ENCODE assay signal across 13 cellular contexts in the genomic region with DNA sequence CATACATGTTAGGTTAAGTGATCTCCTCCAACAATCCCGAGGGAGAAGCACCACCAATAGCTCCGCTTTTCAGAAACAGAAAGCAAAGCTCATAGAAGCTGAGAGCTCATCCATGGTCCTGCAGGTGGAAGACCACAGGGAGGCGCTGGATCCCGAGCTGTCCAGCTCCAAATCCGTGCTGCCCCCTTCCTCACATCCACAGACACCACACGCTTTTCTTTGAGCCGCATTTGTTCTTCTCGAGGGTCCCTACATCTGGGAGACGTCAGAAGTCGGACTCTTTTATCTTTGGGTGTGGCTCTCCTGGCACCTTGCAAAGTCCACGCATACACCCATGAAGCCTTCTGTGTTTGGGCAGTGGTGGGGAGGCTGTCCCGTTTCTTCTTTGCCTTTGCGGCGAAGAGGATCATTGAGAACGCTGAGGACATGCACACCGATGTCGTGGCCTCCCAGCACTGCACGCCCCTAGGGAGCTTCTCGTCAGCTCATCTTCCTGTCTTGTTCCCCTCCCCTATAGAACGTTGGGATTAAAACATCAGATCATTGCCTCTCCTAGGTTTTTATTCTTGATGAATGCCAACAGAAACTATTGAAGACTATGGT.
DNase-seq lines count a peak whose midpoint lies in the region; ATAC-seq, FAIRE-seq and TF ChIP-seq lines count a peak whose summit lies in the region.
"Had no signal": no experiment of that assay in that cellular context is flagged by ENCODE, and none has a peak within 500 bp of the region (broad histone marks: within the 10 kb centered on the region; RNA-seq: fewer than 3 reads in every experiment).

No MANE protein-coding gene starts in this region.

- no peaks in the 10 kb centered on the region for H3K27me3 ChIP-seq in mammary epithelial cell (ENCODE audit: insufficient read depth, low read length)

- no peak overlapping the region for H2AFZ ChIP-seq in mammary epithelial cell (ENCODE audit: low read depth, low read length)
- H2AFZ ChIP-seq: parathyroid adenoma had no signal

- intact Hi-C loops in mammary epithelial cell (cut with micrococcal nuclease), result no loop called here

- in situ Hi-C loops in mammary epithelial cell (cut with MboI; ENCODE audit: low sequenced_read_pairs in 2 of 2), result no loop called here

- no peaks in the 10 kb centered on the region for H4K20me1 ChIP-seq in mammary epithelial cell (ENCODE audit: insufficient read depth, low read length)

- no peak overlapping the region for H3K4me2 ChIP-seq in mammary epithelial cell (ENCODE audit: insufficient read depth, low read depth, low read length)

- H3K4me3 ChIP-seq in mammary epithelial cell (replicated peaks in 1 of 3; ENCODE audit: insufficient read depth in 1 of 3, low read depth in 2 of 3, low read length in 3 of 3), result no peak overlapping the region
- H3K4me3 ChIP-seq: suprapubic skin had no signal

- no peak overlapping the region for H3K27ac ChIP-seq in mammary epithelial cell (ENCODE audit: insufficient read depth, low read depth, low read length)
- H3K27ac ChIP-seq: parathyroid adenoma, suprapubic skin had no signal

- no peak overlapping the region for H3K9ac ChIP-seq in mammary epithelial cell (ENCODE audit: insufficient read depth, low read length)
- H3K9ac ChIP-seq: parathyroid adenoma had no signal

- BruUV-seq in mammary epithelial cell (replicated peaks; lab: Mats Ljungman, UMichigan), result no TSS peak

- no peaks in the 10 kb centered on the region for H3K79me2 ChIP-seq in mammary epithelial cell (ENCODE audit: insufficient read depth, low read length)
- H3K79me2 ChIP-seq: parathyroid adenoma had no signal

- WGBS in mammary epithelial cell (ENCODE audit: low coverage, missing lambda C conversion rate), result 40% methylated on average over 18 of the region's 20 CpGs

- TF ChIP-seq CTCF in mammary epithelial cell (conservative IDR thresholded peaks at IDR 0.05 in 1 of 2, IDR thresholded peaks at IDR 0.05 in 1 of 2; ENCODE audit: extremely low read depth in 1 of 2, insufficient read depth in 1 of 2, low read depth in 1 of 2, low read length in 2 of 2), result no peak

- TF ChIP-seq POLR2A in H54 (IDR thresholded peaks at IDR 0.05; ENCODE audit: low read depth, low read length), result no peak

- dilution Hi-C loops in mammary epithelial cell (cut with HindIII; ENCODE audit: low sequenced_read_pairs), result no loop called here

- no peaks in the 10 kb centered on the region for H3K36me3 ChIP-seq in mammary epithelial cell (ENCODE audit: insufficient read depth, low read length)
- H3K36me3 ChIP-seq: suprapubic skin had no signal

- peaks cover 17% of the 10 kb centered on the region for H3K9me3 ChIP-seq in mammary epithelial cell (replicated peaks; ENCODE audit: insufficient read depth, low read length)
- H3K9me3 ChIP-seq: suprapubic skin had no signal

- H3K4me1 ChIP-seq in mammary epithelial cell (ENCODE audit: insufficient read depth, low read length), result no peaks in the 10 kb centered on the region
- H3K4me1 ChIP-seq: parathyroid adenoma had no signal

- ATAC-seq in HG02981 (IDR thresholded peaks at IDR 0.05; ENCODE audit: unreplicated experiment), result no peak
- ATAC-seq: activated T-cell treated with anti-CD3 and anti-CD28 coated beads, Interleukin-2, amount 50 U/mL, for 72 hours; left ventricle myocardium superior had no signal

- DNase-seq in COLO829 (ENCODE audit: low spot score) (peak; percentile 24), H54 (ENCODE audit: insufficient read length, low spot score) (peak; percentile 35), RPMI8226 (peak; percentile 25), islet precursor cell (peak; percentile 76), mammary epithelial cell (no peak), GM19239 (ENCODE audit: insufficient read length, low spot score) (no peak), NCI-H146 (lab: John Stamatoyannopoulos, UW) (no peak)
- DNase-seq: CD8-positive, alpha-beta memory T cell; left ventricle myocardium superior had no signal

- CTCF ChIA-PET in mammary epithelial cell (lab: Charles Lee; ENCODE audit: low non-redundant PET), result interaction anchor here (0.7 kb wide), 1 partner anchor 933 kb away, joined by 7 read pairs; no protein-coding TSS in a partner anchor

- no peak for FAIRE-seq in H54 (lab: Jason Lieb, UNC)
- FAIRE-seq in GM19239 (lab: Jason Lieb, UNC), result no peak

Comparison
In these comparisons a context has a peak if more than half of its experiments do, and no peak if none do; other contexts are left out.
1. DNase-seq: peak in COLO829 (single experiment), H54 (single experiment), RPMI8226 (single experiment) and islet precursor cell (single experiment); none in mammary epithelial cell (single experiment), GM19239 (single experiment) and NCI-H146 (single experiment).